Comparison of ENCODE assay signal across 1 cellular context in the genomic region with DNA sequence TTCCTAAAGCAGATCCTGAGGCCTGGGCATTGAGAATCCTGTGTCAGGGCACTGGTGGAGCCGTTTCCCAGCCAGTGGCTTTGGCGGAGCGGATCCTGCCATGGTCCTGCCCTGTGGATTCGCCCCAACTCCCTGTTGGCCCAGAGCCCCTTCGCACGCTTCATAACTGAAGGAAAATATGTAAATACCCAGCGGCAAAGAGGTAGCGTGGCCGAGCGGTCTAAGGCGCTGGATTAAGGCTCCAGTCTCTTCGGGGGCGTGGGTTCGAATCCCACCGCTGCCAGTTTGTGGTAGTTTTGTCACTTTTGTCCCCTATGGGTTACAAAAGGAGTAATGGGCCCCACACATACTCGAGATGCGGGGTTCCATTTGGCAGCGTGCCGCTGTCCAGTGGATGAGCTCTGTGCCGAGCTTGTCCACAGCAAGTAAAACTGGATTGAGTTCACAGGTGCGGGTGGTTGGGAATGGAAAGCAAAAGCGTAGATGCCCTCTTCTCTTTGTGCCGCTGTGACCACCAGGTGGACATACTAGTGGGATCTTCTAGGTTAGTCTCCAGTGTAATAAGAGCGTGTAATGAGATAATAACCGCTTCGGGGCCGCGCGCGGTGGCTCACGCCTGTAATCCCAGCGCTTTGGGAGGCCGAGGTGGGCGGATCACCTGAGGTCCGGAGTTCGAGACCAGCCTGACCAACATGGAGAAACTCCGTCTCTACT.
TF ChIP-seq lines count a peak whose summit lies in the region.

No MANE protein-coding gene starts in this region.

TF ChIP-seq in K562, 482 proteins besides CTCF, POLR2A, EP300 and RAD21 (continued from another document and continues in another):
- TF ChIP-seq HINFP (tag; conservative IDR thresholded peaks at IDR 0.05; ENCODE audit: low read depth), result no peak
- peak; percentile 27 for TF ChIP-seq CREM (IDR thresholded peaks at IDR 0.05; ENCODE audit: low read depth)
- TF ChIP-seq ZNF707 (CRISPR knock-in tag; conservative IDR thresholded peaks at IDR 0.05), result no peak
- no peak for TF ChIP-seq ZNF785 (CRISPR knock-in tag; IDR thresholded peaks at IDR 0.05)
- peak; percentile 91 for TF ChIP-seq RBM22 (IDR thresholded peaks at IDR 0.05; ENCODE audit: low read depth, low read length, poor library complexity, severe bottlenecking)
- no peak for TF ChIP-seq PREB (CRISPR knock-in tag; IDR thresholded peaks at IDR 0.05)
- no peak for TF ChIP-seq ZNF311 (CRISPR knock-in tag; IDR thresholded peaks at IDR 0.05)
- TF ChIP-seq SPI1 (IDR thresholded peaks at IDR 0.05; ENCODE audit: borderline replicate concordance, low read depth, low read length), result no peak
- TF ChIP-seq CBX5 (IDR thresholded peaks at IDR 0.05; ENCODE audit: borderline replicate concordance, low read depth), result no peak
- peak; percentile 48; the same call in 1 of the 2 replicates for TF ChIP-seq ZNF263 (CRISPR knock-in tag; IDR thresholded peaks at IDR 0.05; ENCODE audit: borderline replicate concordance)
- TF ChIP-seq, protein P1, sequence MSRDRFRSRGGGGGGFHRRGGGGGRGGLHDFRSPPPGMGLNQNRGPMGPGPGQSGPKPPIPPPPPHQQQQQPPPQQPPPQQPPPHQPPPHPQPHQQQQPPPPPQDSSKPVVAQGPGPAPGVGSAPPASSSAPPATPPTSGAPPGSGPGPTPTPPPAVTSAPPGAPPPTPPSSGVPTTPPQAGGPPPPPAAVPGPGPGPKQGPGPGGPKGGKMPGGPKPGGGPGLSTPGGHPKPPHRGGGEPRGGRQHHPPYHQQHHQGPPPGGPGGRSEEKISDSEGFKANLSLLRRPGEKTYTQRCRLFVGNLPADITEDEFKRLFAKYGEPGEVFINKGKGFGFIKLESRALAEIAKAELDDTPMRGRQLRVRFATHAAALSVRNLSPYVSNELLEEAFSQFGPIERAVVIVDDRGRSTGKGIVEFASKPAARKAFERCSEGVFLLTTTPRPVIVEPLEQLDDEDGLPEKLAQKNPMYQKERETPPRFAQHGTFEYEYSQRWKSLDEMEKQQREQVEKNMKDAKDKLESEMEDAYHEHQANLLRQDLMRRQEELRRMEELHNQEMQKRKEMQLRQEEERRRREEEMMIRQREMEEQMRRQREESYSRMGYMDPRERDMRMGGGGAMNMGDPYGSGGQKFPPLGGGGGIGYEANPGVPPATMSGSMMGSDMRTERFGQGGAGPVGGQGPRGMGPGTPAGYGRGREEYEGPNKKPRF (IDR thresholded peaks at IDR 0.05; ENCODE audit: low read depth, low read length), result no peak
- TF ChIP-seq MYNN (IDR thresholded peaks at IDR 0.05), result peak; percentile 74; the same call in 1 of the 2 replicates
- TF ChIP-seq MYNN (CRISPR knock-in tag; IDR thresholded peaks at IDR 0.05), result no peak
- TF ChIP-seq REST (CRISPR knock-in tag; IDR thresholded peaks at IDR 0.05; ENCODE audit: low read depth), result no peak
- TF ChIP-seq SRSF9 (IDR thresholded peaks at IDR 0.05; ENCODE audit: borderline replicate concordance, low read depth, low read length), result no peak
- no peak for TF ChIP-seq HDAC8 (tag; IDR thresholded peaks at IDR 0.05)
- TF ChIP-seq ZBTB8A (IDR thresholded peaks at IDR 0.05; ENCODE audit: partially characterized antibody), result no peak
- TF ChIP-seq TEAD1 (CRISPR knock-in tag; IDR thresholded peaks at IDR 0.05), result peak in 1 of 2 experiments; percentile 77; a peak in 2 of 4 replicates
- TF ChIP-seq RFX5 (IDR thresholded peaks at IDR 0.05; ENCODE audit: low read depth, low read length), result peak; percentile 70; the same call in 1 of the 2 replicates
- no peak for TF ChIP-seq HDGF (IDR thresholded peaks at IDR 0.05)
- TF ChIP-seq, protein P2, sequence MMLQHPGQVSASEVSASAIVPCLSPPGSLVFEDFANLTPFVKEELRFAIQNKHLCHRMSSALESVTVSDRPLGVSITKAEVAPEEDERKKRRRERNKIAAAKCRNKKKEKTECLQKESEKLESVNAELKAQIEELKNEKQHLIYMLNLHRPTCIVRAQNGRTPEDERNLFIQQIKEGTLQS (IDR thresholded peaks at IDR 0.05), result 0 out of 2 replicates have a peak, but pooled peaks have one; percentile 14
- TF ChIP-seq, protein P2 (CRISPR knock-in tag; conservative IDR thresholded peaks at IDR 0.05), result peak; percentile 63; the same call in 1 of the 2 replicates
- TF ChIP-seq MAFG (tag; conservative IDR thresholded peaks at IDR 0.05), result no peak
- TF ChIP-seq ZNF639 (CRISPR knock-in tag; conservative IDR thresholded peaks at IDR 0.05 in 1 of 2, IDR thresholded peaks at IDR 0.05 in 1 of 2), result no peak
- TF ChIP-seq GABPA (tag; conservative IDR thresholded peaks at IDR 0.05; ENCODE audit: low read depth), result no peak; the same call in 1 of the 2 replicates
- TF ChIP-seq ILF3 (IDR thresholded peaks at IDR 0.05; ENCODE audit: borderline replicate concordance), result no peak
- TF ChIP-seq BCOR (IDR thresholded peaks at IDR 0.05), result 0 out of 2 replicates have a peak, but pooled peaks have one; percentile 3
- peak; percentile 94 for TF ChIP-seq POLR3A (IDR thresholded peaks at IDR 0.05; ENCODE audit: borderline replicate concordance, extremely low read depth, insufficient read depth, insufficient read length)
- no peak for TF ChIP-seq TSHZ1 (CRISPR knock-in tag; IDR thresholded peaks at IDR 0.05)
- no peak for TF ChIP-seq TSC22D4 (tag; IDR thresholded peaks at IDR 0.05)
- TF ChIP-seq ZNF175 (CRISPR knock-in tag; IDR thresholded peaks at IDR 0.05; ENCODE audit: low read depth), result peak; percentile 9; the same call in 1 of the 2 replicates
- TF ChIP-seq TEAD4 (IDR thresholded peaks at IDR 0.05; ENCODE audit: low read length), result peak; percentile 81
- no peak for TF ChIP-seq TEAD4 (CRISPR knock-in tag; IDR thresholded peaks at IDR 0.05; ENCODE audit: borderline replicate concordance)
- peak; percentile 70 for TF ChIP-seq ZFX (CRISPR knock-in tag; IDR thresholded peaks at IDR 0.05)
- TF ChIP-seq NFIC (IDR thresholded peaks at IDR 0.05), result peak; percentile 90
- peak; percentile 67; the same call in 1 of the 2 replicates for TF ChIP-seq CREB3L1 (IDR thresholded peaks at IDR 0.05; ENCODE audit: borderline replicate concordance, low read depth)
- TF ChIP-seq HMGN3 (IDR thresholded peaks at IDR 0.05; ENCODE audit: borderline replicate concordance, extremely low read depth, insufficient read length, low read depth, low read length), result no peak
- 0 out of 2 replicates have a peak, but pooled peaks have one; percentile 68 for TF ChIP-seq FOXK1 (CRISPR knock-in tag; IDR thresholded peaks at IDR 0.05; ENCODE audit: borderline replicate concordance)
- peak; percentile 48; the same call in 1 of the 2 replicates for TF ChIP-seq MIER1 (IDR thresholded peaks at IDR 0.05; ENCODE audit: low read depth)
